8 cellular contexts compared by ENCODE assay signal in genomic region chr7:39952378-39952777, GRCh38. TPM values are rescaled to one million over a fixed set of nuclear protein-coding genes. Genes with fewer than 3 reads are reported as not detected.
A peak's percentile ranks its signal among the peaks of the same experiment; 100 is the strongest.
DNase-seq lines count a peak whose midpoint lies in the region; ATAC-seq and TF ChIP-seq lines count a peak whose summit lies in the region.

No MANE protein-coding gene starts in this region.

- no peaks in the 10 kb centered on the region for H3K27me3 ChIP-seq in SJSA1 (replicated peaks)
- H3K27me3 ChIP-seq in skeletal muscle satellite cell (ENCODE audit: control insufficient read depth, insufficient read depth, low read length), result no peaks in the 10 kb centered on the region

- H3K4me3 ChIP-seq in SJSA1 (peak overlapping the region; percentile 80), fibroblast of mammary gland (ENCODE audit: control insufficient read depth, low read depth, low read length) (peak overlapping the region; percentile 92), skeletal muscle satellite cell (ENCODE audit: low read length) (peak overlapping the region; percentile 94)

- H3K4me1 ChIP-seq in SJSA1 (replicated peaks) (peaks cover 10% of the 10 kb centered on the region), skeletal muscle satellite cell (ENCODE audit: control insufficient read depth, insufficient read depth, low read length) (peaks cover 16% of the 10 kb centered on the region)

- H3K9me3 ChIP-seq in SJSA1 (replicated peaks) (no peaks in the 10 kb centered on the region), skeletal muscle satellite cell (replicated peaks; ENCODE audit: low read length) (no peaks in the 10 kb centered on the region)

- no peak for ATAC-seq in HG02759 (IDR thresholded peaks at IDR 0.05; ENCODE audit: unreplicated experiment)

- peak overlapping the region; percentile 95 for H3K9ac ChIP-seq in skeletal muscle satellite cell (ENCODE audit: low read depth, low read length)

- peak overlapping the region; percentile 82 for H3K27ac ChIP-seq in SJSA1

- intact Hi-C loops in posterior cingulate gyrus (cut with DNase I), result no loop called here

- peaks cover 23% of the 10 kb centered on the region for H3K36me3 ChIP-seq in SJSA1
- no peaks in the 10 kb centered on the region for H3K36me3 ChIP-seq in skeletal muscle satellite cell (ENCODE audit: insufficient read depth, low read length)

- no peak for TF ChIP-seq CTCF in fibroblast of mammary gland (conservative IDR thresholded peaks at IDR 0.05; ENCODE audit: control insufficient read depth, insufficient read depth, low read depth, low read length)

- peak; percentile 14 for DNase-seq in NCI-H82 (lab: John Stamatoyannopoulos, UW)
- no peak for DNase-seq in NCI-H82 treated with DMSO at 0.1 percent for 48 hours (lab: John Stamatoyannopoulos, UW; ENCODE audit: unreplicated experiment)
- peak in 1 of 2 experiments; percentile 26 for DNase-seq in SJSA1 (ENCODE audit: low read depth in 1 of 2, low spot score in 2 of 2)
- DNase-seq in fibroblast of mammary gland (ENCODE audit: low read depth), result peak; percentile 43
- DNase-seq in Ammon's horn (ENCODE audit: low spot score), result no peak
- no peak for DNase-seq in posterior cingulate gyrus

- peak overlapping the region; percentile 92 for H3K4me2 ChIP-seq in skeletal muscle satellite cell (ENCODE audit: low read length)

RNA-seq across cellular contexts. Expression of gene CDK13, which starts 2.3 kb away (rescaled TPM):
- 37.8 and 63.9 TPM in 2 replicates for total RNA-seq in SJSA1 (2014; rRNA removed; shearing (Covaris generic))
- total RNA-seq in skeletal muscle satellite cell (2012; rRNA removed), result 36.3 and 43.6 TPM in 2 replicates

Comparison
In these comparisons a context has a peak if more than half of its experiments do, and no peak if none do; other contexts are left out.
1. DNase-seq: peak in NCI-H82 (single experiment) and fibroblast of mammary gland (single experiment); none in NCI-H82 treated with DMSO at 0.1 percent for 48 hours (single experiment), Ammon's horn (single experiment) and posterior cingulate gyrus (0 of 10).
2. Peak in every context shown above with its lines, with median percentiles within 50 percentile points of each other: H3K4me3 ChIP-seq.